8 cellular contexts compared by ENCODE assay signal in the genomic region with DNA sequence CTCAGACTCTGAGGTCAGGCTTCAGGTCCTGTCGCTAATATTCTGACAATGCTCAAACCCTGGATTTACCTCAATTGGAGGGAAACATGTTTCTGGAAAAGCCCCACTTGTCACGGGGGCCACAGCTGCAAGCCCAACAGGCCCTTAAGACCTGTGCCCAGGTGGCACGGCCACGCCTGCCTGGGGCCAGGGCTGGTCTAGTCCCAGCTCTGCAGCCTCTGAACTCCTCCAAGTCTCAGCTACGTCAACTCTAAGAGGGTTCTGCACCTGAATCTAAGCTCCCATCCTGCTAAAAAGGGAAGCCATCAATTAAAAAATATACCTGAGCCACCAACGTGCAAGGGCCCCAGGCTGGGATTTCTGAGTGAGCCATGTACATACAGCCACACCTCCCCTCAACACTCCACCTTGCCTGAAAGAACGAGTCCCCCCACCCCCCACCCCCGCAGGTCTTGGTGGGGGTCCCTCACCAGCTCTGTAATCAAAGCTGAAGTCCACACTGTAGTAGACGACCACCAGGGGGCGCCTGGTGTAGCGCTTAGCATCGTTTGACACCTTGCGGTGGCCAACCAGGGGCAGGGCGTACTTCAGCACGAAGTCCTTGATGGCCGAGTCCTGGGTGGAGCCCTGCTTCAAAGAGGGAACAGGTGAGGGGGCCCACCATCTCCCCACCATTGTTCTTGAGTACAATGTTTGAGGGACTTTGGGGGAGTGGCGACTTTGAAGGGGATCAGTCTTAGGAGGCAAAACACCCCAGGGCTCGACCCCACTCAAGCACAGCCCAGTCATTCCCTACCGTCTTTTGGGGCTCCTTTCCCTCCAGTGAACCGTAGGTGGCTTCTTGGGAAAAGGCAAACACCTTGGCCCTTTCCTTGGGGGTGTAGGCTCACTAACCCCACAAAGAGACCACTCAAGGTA. TPM values are rescaled to one million over a fixed set of nuclear protein-coding genes. Genes with fewer than 3 reads are reported as not detected.
DNase-seq lines count a peak whose midpoint lies in the region; ATAC-seq and TF ChIP-seq lines count a peak whose summit lies in the region.

No MANE protein-coding gene starts in this region.

- TF ChIP-seq POLR2A in NB4 (IDR thresholded peaks at IDR 0.05; ENCODE audit: extremely low read depth, insufficient read length): no peak

- H3K4me1 ChIP-seq in DND-41 (ENCODE audit: insufficient read depth, low read length) (no peaks in the 10 kb centered on the region), left lung (peaks cover 0 to 4% of the 10 kb centered on the region in 2 donors)

- intact Hi-C loops in left lung (cut with DNase I): loop anchor here in 1 of 2 donors (10.0 kb wide), 1 partner anchor 79 kb away; no protein-coding TSS in a partner anchor

- H3K4me3 ChIP-seq in DND-41 (ENCODE audit: low read depth in 1 of 2, low read length in 2 of 2) (no peak overlapping the region), NB4 (ENCODE audit: low read depth, low read length) (no peak overlapping the region), left lung (no peak overlapping the region)

- H4K20me1 ChIP-seq in DND-41 (ENCODE audit: insufficient read depth, low read length): peaks cover 42% of the 10 kb centered on the region; the same call in 1 of the 2 replicates

- H3K36me3 ChIP-seq in DND-41 (ENCODE audit: insufficient read depth, low read length) (peaks cover 92% of the 10 kb centered on the region), left lung (peaks cover 0 to 100% of the 10 kb centered on the region in 2 donors)

- H3K27me3 ChIP-seq in DND-41 (ENCODE audit: insufficient read depth, low read length, poor library complexity): no peaks in the 10 kb centered on the region
- H3K27me3 ChIP-seq in left lung: no peaks in the 10 kb centered on the region

- ATAC-seq in DND-41 (ENCODE audit: insufficient read depth, low read depth): peak; percentile 90
- ATAC-seq in GM21825 (IDR thresholded peaks at IDR 0.05; ENCODE audit: unreplicated experiment): peak; percentile 61
- ATAC-seq in left lung: peak; percentile 92

- H3K9me3 ChIP-seq in DND-41 (ENCODE audit: insufficient read depth, low read length, severe bottlenecking) (no peaks in the 10 kb centered on the region), left lung (no peaks in the 10 kb centered on the region)

- H3K9ac ChIP-seq in DND-41 (ENCODE audit: low read depth, low read length): no peak overlapping the region

- H3K79me2 ChIP-seq in DND-41 (ENCODE audit: insufficient read depth, low read length): no peaks in the 10 kb centered on the region

- H2AFZ ChIP-seq in DND-41 (ENCODE audit: low read depth, low read length): no peak overlapping the region

- TF ChIP-seq CTCF in DND-41 (IDR thresholded peaks at IDR 0.05; ENCODE audit: borderline replicate concordance, extremely low read depth, low read length, poor library complexity, severe bottlenecking) (peak; percentile 84), NB4 (IDR thresholded peaks at IDR 0.05; ENCODE audit: low read depth, low read length) (peak; percentile 80), left lung (IDR thresholded peaks at IDR 0.05) (peak; percentile 84 to 88)

- H3K4me2 ChIP-seq in DND-41 (ENCODE audit: insufficient read depth, low read length): no peak overlapping the region

- H3K27ac ChIP-seq in DND-41 (ENCODE audit: low read length): no peak overlapping the region
- no peak overlapping the region for H3K27ac ChIP-seq in caudate nucleus (ENCODE audit: low read depth, low read length)
- H3K27ac ChIP-seq in left lung: no peak overlapping the region

- DNase-seq in DND-41: peak; percentile 77
- DNase-seq in NB4 (ENCODE audit: low read depth): peak; percentile 83
- DNase-seq in activated CD4-positive, CD25-positive, alpha-beta regulatory T cell treated with anti-CD3 and anti-CD28 coated beads, Interleukin-2, amount 50 U/mL, for 72 hours: peak; percentile 79
- peak in 48 of 61 donors; percentile 8 to 72 (median 35) for DNase-seq in caudate nucleus (lab: John Stamatoyannopoulos, UW)
- DNase-seq in left lung: peak; percentile 76 to 95
- peak; percentile 63 to 77 (median 69) for DNase-seq in stimulated activated CD4-positive, alpha-beta T cell treated with anti-CD3 and anti-CD28 coated beads, TNF-alpha, amount 100 ng/mL, for 1 hour (ENCODE audit: low read depth in 3 of 3, low spot score in 1 of 3)
- DNase-seq in NCI-H524 treated with DMSO at 0.1 percent for 48 hours (lab: John Stamatoyannopoulos, UW): no peak

RNA-seq across cellular contexts. Expression of a gene that starts 22.6 kb away (rescaled TPM):
- total RNA-seq in left lung: 100 to 1,000 TPM; 204 to 239 TPM
